In genomic region chr19:4327877-4328242, GRCh38 we compare ENCODE assay signal across 9 cellular contexts. TPM values are rescaled to one million over a fixed set of nuclear protein-coding genes. Genes with fewer than 3 reads are reported as not detected.
DNase-seq lines count a peak whose midpoint lies in the region; ATAC-seq and TF ChIP-seq lines count a peak whose summit lies in the region.
"Had no signal": no experiment of that assay in that cellular context is flagged by ENCODE, and none has a peak within 500 bp of the region (broad histone marks: within the 10 kb centered on the region; RNA-seq: fewer than 3 reads in every experiment).

No MANE protein-coding gene starts in this region.

- no peak for TF ChIP-seq RAD21 in HCT116 (IDR thresholded peaks at IDR 0.05; ENCODE audit: low read depth)

- H3K36me3 ChIP-seq in ACC112 (ENCODE audit: insufficient read depth, low read length) (no peaks in the 10 kb centered on the region), HCT116 (ENCODE audit: control insufficient read depth in 1 of 2, insufficient read depth in 2 of 2, low read length in 2 of 2) (no peaks in the 10 kb centered on the region), brain microvascular endothelial cell (replicated peaks) (no peaks in the 10 kb centered on the region), muscle layer of colon (ENCODE audit: insufficient read depth, low read length) (no peaks in the 10 kb centered on the region)

- H4K20me1 ChIP-seq in HCT116 (ENCODE audit: insufficient read depth), result no peaks in the 10 kb centered on the region

- no peaks in the 10 kb centered on the region for H3K79me2 ChIP-seq in ACC112 (ENCODE audit: control insufficient read depth, insufficient read depth, low read length, unreplicated experiment)
- H3K79me2 ChIP-seq in HCT116 (ENCODE audit: insufficient read depth, low read length), result no peaks in the 10 kb centered on the region; the same call in 1 of the 2 replicates

- H3K9ac ChIP-seq in HCT116 (ENCODE audit: low read length), result no peak overlapping the region
- peak overlapping the region; percentile 44 for H3K9ac ChIP-seq in muscle layer of colon (ENCODE audit: low read length)

- DNase-seq in HCT116 (ENCODE audit: low read depth, low spot score), result no peak
- no peak for DNase-seq in brain microvascular endothelial cell
- DNase-seq in superior temporal gyrus (ENCODE audit: extremely low spot score), result no peak
- DNase-seq in G401 (ENCODE audit: low spot score), result no peak
- no peak for DNase-seq in glomerular visceral epithelial cell (ENCODE audit: extremely low spot score)

- peaks cover 3% of the 10 kb centered on the region for H3K4me1 ChIP-seq in ACC112 (ENCODE audit: control insufficient read depth, insufficient read depth, low read length, unreplicated experiment)
- H3K4me1 ChIP-seq in HCT116 (ENCODE audit: control insufficient read depth in 1 of 2, insufficient read depth in 2 of 2, low read length in 2 of 2), result peaks cover 7 to 20% of the 10 kb centered on the region in 2 experiments
- H3K4me1 ChIP-seq in muscle layer of colon (ENCODE audit: insufficient read depth, low read length), result peaks cover 13% of the 10 kb centered on the region

- ATAC-seq in HCT116 (peak; percentile 28), GM21529 (IDR thresholded peaks at IDR 0.05; ENCODE audit: unreplicated experiment) (no peak)

- no peak for TF ChIP-seq POLR2A in HCT116 (IDR thresholded peaks at IDR 0.05; ENCODE audit: borderline replicate concordance, extremely low read depth, insufficient read depth, insufficient read length)

- no peak for TF ChIP-seq CTCF in HCT116 (IDR thresholded peaks at IDR 0.05 in 2 of 3, conservative IDR thresholded peaks at IDR 0.05 in 1 of 3; ENCODE audit: borderline replicate concordance in 1 of 3, insufficient read depth in 1 of 3, low read depth in 2 of 3, low read length in 2 of 3)
- TF ChIP-seq CTCF in brain microvascular endothelial cell (IDR thresholded peaks at IDR 0.05; ENCODE audit: low read depth, low read length, missing control alignments), result no peak

- no peaks in the 10 kb centered on the region for H3K27me3 ChIP-seq in ACC112 (ENCODE audit: insufficient read depth, low read length)
- no peaks in the 10 kb centered on the region for H3K27me3 ChIP-seq in HCT116 (ENCODE audit: insufficient read depth, low read length)
- no peaks in the 10 kb centered on the region for H3K27me3 ChIP-seq in brain microvascular endothelial cell (replicated peaks)
- peaks cover 0 to 26% of the 10 kb centered on the region in 2 donors for H3K27me3 ChIP-seq in muscle layer of colon (ENCODE audit: control insufficient read depth in 1 of 2, insufficient read depth in 2 of 2, low read length in 2 of 2)

- H3K4me3 ChIP-seq in ACC112 (ENCODE audit: low read depth, low read length) (peak overlapping the region; percentile 63), HCT116 (replicated peaks in 1 of 2; ENCODE audit: low read depth in 1 of 2, low read length in 2 of 2) (peak overlapping the region; percentile 10 to 27; a peak in 3 of 4 replicates), brain microvascular endothelial cell (ENCODE audit: low read depth, low read length) (peak overlapping the region; percentile 42), muscle layer of colon (ENCODE audit: low read depth in 1 of 2, low read length in 2 of 2) (peak overlapping the region; percentile 27 to 63)

- H3K27ac ChIP-seq in ACC112 (ENCODE audit: low read depth, low read length) (no peak overlapping the region), HCT116 (ENCODE audit: low read depth, low read length) (peak overlapping the region; percentile 63), brain microvascular endothelial cell (no peak overlapping the region), muscle layer of colon (ENCODE audit: low read depth, low read length) (no peak overlapping the region)

- POLR2A ChIA-PET in HCT116 (lab: Charles Lee), result interaction anchor here (0.9 kb wide), 1 partner anchor 15 kb away, joined by 3 read pairs; no protein-coding TSS in a partner anchor

- H2AFZ ChIP-seq in ACC112 (ENCODE audit: low read length, unreplicated experiment) (peak overlapping the region; percentile 75), HCT116 (ENCODE audit: low read depth, low read length, poor library complexity, severe bottlenecking) (no peak overlapping the region)

- intact Hi-C loops in HCT116 (cut with micrococcal nuclease), result loop anchor here (1.0 kb wide), 1 partner anchor 46 kb away; no protein-coding TSS in a partner anchor

- peak overlapping the region; percentile 40 for H3K4me2 ChIP-seq in HCT116 (ENCODE audit: low read length)

- H3K9me3 ChIP-seq in HCT116 (ENCODE audit: control insufficient read depth in 1 of 2, insufficient read depth in 1 of 2, low read depth in 1 of 2, low read length in 2 of 2), result no peaks in the 10 kb centered on the region
- no peaks in the 10 kb centered on the region for H3K9me3 ChIP-seq in muscle layer of colon (ENCODE audit: low read length)

- no TSS peak for BruUV-seq in HCT116 (replicated peaks; lab: Mats Ljungman, UMichigan)

- in situ Hi-C loops in brain microvascular endothelial cell (cut with HindIII; ENCODE audit: low pct_ligation_motif_present, low sequenced_read_pairs) (no loop called here), G401 (cut with HindIII; ENCODE audit: low sequenced_read_pairs) (no loop called here)

- RAD21 ChIA-PET in HCT116 (lab: Charles Lee; ENCODE audit: low non-redundant PET in 1 of 2, low total read pairs in 2 of 2, uncharacterized antibody in 2 of 2, unreplicated experiment in 2 of 2), result interaction anchor here in 1 of 2 experiments (0.5 kb wide), 1 partner anchor 432 kb away, joined by 3 read pairs; no protein-coding TSS in a partner anchor

- H3K9me2 ChIP-seq in HCT116 (ENCODE audit: insufficient read depth), result no peaks in the 10 kb centered on the region

- CTCF ChIA-PET in HCT116 (lab: Charles Lee), result interaction anchor here (1.0 to 1.3 kb wide), 3 partner anchors 15 to 73 kb away, joined by 3 to 8 read pairs (median 8); partner anchors contain the start of genes MPND and SH3GL1

TF ChIP-seq in HCT116, 20 proteins besides CTCF, POLR2A, EP300 and RAD21:
- no peak for TF ChIP-seq ZNF274 (IDR thresholded peaks at IDR 0.05; ENCODE audit: low read depth, low read length)
- TF ChIP-seq ZFX (IDR thresholded peaks at IDR 0.05), result no peak
- TF ChIP-seq EZH2 (IDR thresholded peaks at IDR 0.05), result no peak
- no peak for TF ChIP-seq ZBTB33 (IDR thresholded peaks at IDR 0.05; ENCODE audit: extremely low read depth, insufficient replicate concordance, low read length)
- TF ChIP-seq ATF3 (IDR thresholded peaks at IDR 0.05), result no peak
- TF ChIP-seq JUND (IDR thresholded peaks at IDR 0.05), result no peak
- TF ChIP-seq FOSL1 (IDR thresholded peaks at IDR 0.05; ENCODE audit: low read depth), result no peak
- TF ChIP-seq POLR2AphosphoS5 (IDR thresholded peaks at IDR 0.05; ENCODE audit: low read depth, low read length), result no peak
- TF ChIP-seq EGR1 (IDR thresholded peaks at IDR 0.05; ENCODE audit: low read depth), result no peak

RNA-seq across cellular contexts. Expression of gene STAP2, which starts 10.8 kb away (rescaled TPM):
- total RNA-seq in HCT116 (2021; ENCODE audit: unreplicated experiment), result 2.1 TPM
- polyA plus RNA-seq in HCT116 (2012), result 2.4 and 2.5 TPM in 2 replicates
- total RNA-seq in G401 (2014; rRNA removed; shearing (Covaris generic)), result 26.0 and 29.8 TPM in 2 replicates

RNA-seq across cellular contexts. Expression of gene MPND, which starts 15.5 kb away (rescaled TPM):
- total RNA-seq in HCT116 (2021; ENCODE audit: unreplicated experiment), result 24.3 TPM
- polyA plus RNA-seq in HCT116 (2012), result 22.9 and 27.3 TPM in 2 replicates
- total RNA-seq in G401 (2014; rRNA removed; shearing (Covaris generic)), result 29.5 and 51.3 TPM in 2 replicates

RNA-seq across cellular contexts. Expression of gene FSD1, which starts 23.5 kb away (rescaled TPM):
- 20.1 TPM for total RNA-seq in HCT116 (2021; ENCODE audit: unreplicated experiment)
- 11.6 and 13.9 TPM in 2 replicates for polyA plus RNA-seq in HCT116 (2012)
- 22.9 and 32.9 TPM in 2 replicates for total RNA-seq in G401 (2014; rRNA removed; shearing (Covaris generic))

RNA-seq across cellular contexts. Expression of gene TMIGD2, which starts 25.7 kb away (rescaled TPM):
- total RNA-seq in HCT116 (2021; ENCODE audit: unreplicated experiment), result not detected
- not detected in 2 replicates for polyA plus RNA-seq in HCT116 (2012)
- not detected in 2 replicates for total RNA-seq in G401 (2014; rRNA removed; shearing (Covaris generic))
- total RNA-seq: HT1080 had no signal

RNA-seq across cellular contexts. Expression of gene SHD, which starts 48.8 kb away (rescaled TPM):
- 2.0 TPM for total RNA-seq in HCT116 (2021; ENCODE audit: unreplicated experiment)
- 2.9 and 3.7 TPM in 2 replicates for polyA plus RNA-seq in HCT116 (2012)
- total RNA-seq in G401 (2014; rRNA removed; shearing (Covaris generic)), result 0.37 TPM in 1 of 2 replicates, not detected in the other
- total RNA-seq: HT1080 had no signal
